31 cellular contexts compared by ENCODE assay signal in the genomic region with DNA sequence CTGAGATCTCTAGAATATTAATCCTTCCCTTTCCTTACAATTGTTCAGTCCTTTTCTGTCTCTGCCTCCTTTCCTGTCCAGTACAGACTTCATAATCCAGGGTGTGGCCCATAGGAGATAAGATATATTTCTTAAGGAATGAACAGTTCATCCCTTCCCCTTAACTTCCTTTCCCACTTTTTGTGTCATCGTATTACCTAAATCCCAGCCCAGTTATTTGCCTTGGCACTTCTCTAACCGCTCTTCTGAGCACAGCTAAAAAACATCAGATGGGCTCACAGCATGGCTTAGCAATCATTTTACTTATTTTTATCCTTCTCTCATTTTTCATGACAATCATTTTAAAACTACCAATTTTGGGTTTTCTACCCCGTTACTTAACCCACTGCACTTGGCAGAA. TPM values are rescaled to one million over a fixed set of nuclear protein-coding genes. Genes with fewer than 3 reads are reported as not detected.
"Had no signal": no experiment of that assay in that cellular context is flagged by ENCODE, and none has a peak within 500 bp of the region (broad histone marks: within the 10 kb centered on the region; RNA-seq: fewer than 3 reads in every experiment).

No MANE protein-coding gene starts in this region.

- H3K27ac ChIP-seq: adrenal gland, body of pancreas, esophagus muscularis mucosa, foreskin keratinocyte, gastrocnemius medialis, heart left ventricle had no signal

- H3K9me3 ChIP-seq: adrenal gland, body of pancreas, esophagus muscularis mucosa, gastrocnemius medialis, heart left ventricle had no signal

- DNase-seq: activated CD4-positive, alpha-beta memory T cell treated with anti-CD3 and anti-CD28 coated beads for 36 hours; activated CD4-positive, alpha-beta T cell treated with anti-CD3 and anti-CD28 coated beads for 36 hours; activated CD4-positive, alpha-beta T cell treated with anti-CD3 and anti-CD28 coated beads, Interleukin-2, amount 10 ng/mL, durations not matched to agents 24 days and 14 days; activated CD4-positive, CD25-positive, alpha-beta regulatory T cell; activated CD4-positive, CD25-positive, alpha-beta regulatory T cell treated with anti-CD3 and anti-CD28 coated beads, Interleukin-2, amount 50 U/mL, for 72 hours; activated CD8-positive, alpha-beta memory T cell treated with anti-CD3 and anti-CD28 coated beads, Interleukin-2, amount 10 ng/mL, durations not matched to agents 7 days and 5 days; activated CD8-positive, alpha-beta memory T cell treated with anti-CD3 and anti-CD28 coated beads, Interleukin-2, amount 50 U/mL, for 4 hours; activated CD8-positive, alpha-beta T cell treated with anti-CD3 and anti-CD28 coated beads, Interleukin-2, amount 10 ng/mL, durations not matched to agents 7 days and 5 days; activated effector memory CD4-positive, alpha-beta T cell treated with anti-CD3 and anti-CD28 coated beads, Interleukin-2, amount 50 U/mL, for 16 hours; activated naive CD4-positive, alpha-beta T cell treated with anti-CD3 and anti-CD28 coated beads for 36 hours; activated naive CD8-positive, alpha-beta T cell treated with anti-CD3 and anti-CD28 coated beads for 36 hours; activated naive CD8-positive, alpha-beta T cell treated with anti-CD3 and anti-CD28 coated beads, Interleukin-2, amount 50 U/mL, for 24 hours; activated T-cell treated with anti-CD3 and anti-CD28 coated beads, Interleukin-2, amount 50 U/mL, for 1 hour; activated T-cell treated with anti-CD3 and anti-CD28 coated beads, Interleukin-2, amount 50 U/mL, for 48 hours; adrenal gland; amygdala; aorta; body of pancreas; cortex of kidney; effector CD4-positive, alpha-beta T cell; effector memory CD8-positive, alpha-beta T cell; erythroblast; foreskin keratinocyte; gastrocnemius medialis; glutamatergic neuron; heart left ventricle; T-helper 2 cell had no signal

- H3K4me3 Mint-ChIP-seq: activated CD4-positive, alpha-beta memory T cell treated with anti-CD3 and anti-CD28 coated beads for 36 hours; activated CD4-positive, alpha-beta T cell treated with anti-CD3 and anti-CD28 coated beads for 36 hours; activated CD4-positive, alpha-beta T cell treated with anti-CD3 and anti-CD28 coated beads, Interleukin-2, amount 10 ng/mL, durations not matched to agents 24 days and 14 days; activated CD8-positive, alpha-beta memory T cell treated with anti-CD3 and anti-CD28 coated beads, Interleukin-2, amount 10 ng/mL, durations not matched to agents 7 days and 5 days; activated CD8-positive, alpha-beta T cell treated with anti-CD3 and anti-CD28 coated beads, Interleukin-2, amount 10 ng/mL, durations not matched to agents 7 days and 5 days; activated naive CD4-positive, alpha-beta T cell treated with anti-CD3 and anti-CD28 coated beads for 36 hours; activated naive CD4-positive, alpha-beta T cell treated with anti-CD3 and anti-CD28 coated beads, Interleukin-2, amount 50 U/mL, for 24 hours; activated naive CD8-positive, alpha-beta T cell treated with anti-CD3 and anti-CD28 coated beads for 36 hours; activated naive CD8-positive, alpha-beta T cell treated with anti-CD3 and anti-CD28 coated beads, Interleukin-2, amount 50 U/mL, for 24 hours; activated T-helper 1 cell treated with anti-CD3 and anti-CD28 coated beads, Interleukin-12 subunit alpha, Interleukin-12 subunit beta, Interleukin-2, Interleukin-4 antibody, amounts not matched to agents 30 ng/mL and 10 ng/mL and 1 ng/mL, durations not matched to agents 14 hours and 24 hours and 36 hours; effector memory CD8-positive, alpha-beta T cell had no signal

- H3K27me3 ChIP-seq: adrenal gland, body of pancreas, esophagus muscularis mucosa, foreskin keratinocyte, gastrocnemius medialis, heart left ventricle had no signal

- H3K4me1 ChIP-seq: body of pancreas, esophagus muscularis mucosa, foreskin keratinocyte, gastrocnemius medialis had no signal

- H3K9me3 Mint-ChIP-seq: activated CD4-positive, alpha-beta memory T cell treated with anti-CD3 and anti-CD28 coated beads for 36 hours; activated CD4-positive, alpha-beta T cell treated with anti-CD3 and anti-CD28 coated beads, Interleukin-2, amount 10 ng/mL, durations not matched to agents 24 days and 14 days; activated naive CD4-positive, alpha-beta T cell treated with anti-CD3 and anti-CD28 coated beads, Interleukin-2, amount 50 U/mL, for 24 hours; activated T-helper 1 cell treated with anti-CD3 and anti-CD28 coated beads, Interleukin-12 subunit alpha, Interleukin-12 subunit beta, Interleukin-2, Interleukin-4 antibody, amounts not matched to agents 30 ng/mL and 10 ng/mL and 1 ng/mL, durations not matched to agents 14 hours and 24 hours and 36 hours; activated T-helper 2 cell treated with anti-CD3 and anti-CD28 coated beads, Interferon-gamma antibody, Interleukin-2, Interleukin-4, amounts not matched to agents 10 μg/mL and 5 μg/mL and 100 μg/mL, durations not matched to agents 14 hours and 24 hours and 36 hours; effector memory CD8-positive, alpha-beta T cell had no signal

- ATAC-seq: activated CD4-positive, alpha-beta T cell treated with anti-CD3 and anti-CD28 coated beads for 36 hours; activated CD8-positive, alpha-beta memory T cell treated with anti-CD3 and anti-CD28 coated beads, Interleukin-2, amount 10 ng/mL, durations not matched to agents 7 days and 5 days; activated CD8-positive, alpha-beta T cell treated with anti-CD3 and anti-CD28 coated beads, Interleukin-2, amount 10 ng/mL, durations not matched to agents 7 days and 5 days; activated naive CD8-positive, alpha-beta T cell treated with anti-CD3 and anti-CD28 coated beads, Interleukin-2, amount 50 U/mL, for 24 hours; body of pancreas; effector memory CD8-positive, alpha-beta T cell; foreskin keratinocyte; gastrocnemius medialis had no signal

- H3K27ac Mint-ChIP-seq: activated CD4-positive, alpha-beta memory T cell treated with anti-CD3 and anti-CD28 coated beads for 36 hours; activated CD4-positive, alpha-beta T cell treated with anti-CD3 and anti-CD28 coated beads for 36 hours; activated CD4-positive, alpha-beta T cell treated with anti-CD3 and anti-CD28 coated beads, Interleukin-2, amount 10 ng/mL, durations not matched to agents 24 days and 14 days; activated CD8-positive, alpha-beta memory T cell treated with anti-CD3 and anti-CD28 coated beads, Interleukin-2, amount 10 ng/mL, durations not matched to agents 7 days and 5 days; activated CD8-positive, alpha-beta T cell treated with anti-CD3 and anti-CD28 coated beads, Interleukin-2, amount 10 ng/mL, durations not matched to agents 7 days and 5 days; activated naive CD4-positive, alpha-beta T cell treated with anti-CD3 and anti-CD28 coated beads for 36 hours; activated naive CD4-positive, alpha-beta T cell treated with anti-CD3 and anti-CD28 coated beads, Interleukin-2, amount 50 U/mL, for 24 hours; activated naive CD8-positive, alpha-beta T cell treated with anti-CD3 and anti-CD28 coated beads for 36 hours; activated naive CD8-positive, alpha-beta T cell treated with anti-CD3 and anti-CD28 coated beads, Interleukin-2, amount 50 U/mL, for 24 hours; activated T-helper 1 cell treated with anti-CD3 and anti-CD28 coated beads, Interleukin-12 subunit alpha, Interleukin-12 subunit beta, Interleukin-2, Interleukin-4 antibody, amounts not matched to agents 30 ng/mL and 10 ng/mL and 1 ng/mL, durations not matched to agents 14 hours and 24 hours and 36 hours; activated T-helper 2 cell treated with anti-CD3 and anti-CD28 coated beads, Interferon-gamma antibody, Interleukin-2, Interleukin-4, amounts not matched to agents 10 μg/mL and 5 μg/mL and 100 μg/mL, durations not matched to agents 14 hours and 24 hours and 36 hours; effector memory CD8-positive, alpha-beta T cell had no signal

- H3K4me1 Mint-ChIP-seq: activated CD4-positive, alpha-beta T cell treated with anti-CD3 and anti-CD28 coated beads for 36 hours; activated naive CD4-positive, alpha-beta T cell treated with anti-CD3 and anti-CD28 coated beads, Interleukin-2, amount 50 U/mL, for 24 hours; activated naive CD8-positive, alpha-beta T cell treated with anti-CD3 and anti-CD28 coated beads for 36 hours; activated naive CD8-positive, alpha-beta T cell treated with anti-CD3 and anti-CD28 coated beads, Interleukin-2, amount 50 U/mL, for 24 hours had no signal

- H3K27me3 Mint-ChIP-seq: activated CD4-positive, alpha-beta memory T cell treated with anti-CD3 and anti-CD28 coated beads for 36 hours; activated CD4-positive, alpha-beta T cell treated with anti-CD3 and anti-CD28 coated beads for 36 hours; activated CD4-positive, alpha-beta T cell treated with anti-CD3 and anti-CD28 coated beads, Interleukin-2, amount 10 ng/mL, durations not matched to agents 24 days and 14 days; activated CD8-positive, alpha-beta memory T cell treated with anti-CD3 and anti-CD28 coated beads, Interleukin-2, amount 10 ng/mL, durations not matched to agents 7 days and 5 days; activated naive CD4-positive, alpha-beta T cell treated with anti-CD3 and anti-CD28 coated beads, Interleukin-2, amount 50 U/mL, for 24 hours; activated naive CD8-positive, alpha-beta T cell treated with anti-CD3 and anti-CD28 coated beads for 36 hours; activated naive CD8-positive, alpha-beta T cell treated with anti-CD3 and anti-CD28 coated beads, Interleukin-2, amount 50 U/mL, for 24 hours; effector memory CD8-positive, alpha-beta T cell had no signal

- H3K4me3 ChIP-seq: adrenal gland, body of pancreas, esophagus muscularis mucosa, gastrocnemius medialis, heart left ventricle had no signal

RNA-seq across cellular contexts. Expression of gene F3, which starts 39.6 kb away (rescaled TPM):
- total RNA-seq: activated CD8-positive, alpha-beta T cell treated with anti-CD3 and anti-CD28 coated beads, Interleukin-2, amount 10 ng/mL, durations not matched to agents 7 days and 5 days had no signal
